In genomic region chr7:112105584-112106540, GRCh38 we compare ENCODE assay signal across 1 cellular context.
TF ChIP-seq lines count a peak whose summit lies in the region.

No MANE protein-coding gene starts in this region.

TF ChIP-seq in K562, 482 proteins besides CTCF, POLR2A, EP300 and RAD21 (continued from another document):
- no peak for TF ChIP-seq ZNF407 (IDR thresholded peaks at IDR 0.05; ENCODE audit: low read depth)
- peak; percentile 76 for TF ChIP-seq ZNF512 (tag; IDR thresholded peaks at IDR 0.05)
- no peak for TF ChIP-seq RBM17 (IDR thresholded peaks at IDR 0.05; ENCODE audit: borderline replicate concordance, low read depth, low read length)
- no peak for TF ChIP-seq ARHGAP35 (IDR thresholded peaks at IDR 0.05; ENCODE audit: partially characterized antibody)
- TF ChIP-seq ZNF280B (CRISPR knock-in tag; IDR thresholded peaks at IDR 0.05): no peak
- no peak for TF ChIP-seq TCF15 (CRISPR knock-in tag; IDR thresholded peaks at IDR 0.05)
